In genomic region chr14:24121210-24121609, GRCh38 we compare ENCODE assay signal across 26 cellular contexts. TPM values are rescaled to one million over a fixed set of nuclear protein-coding genes. Genes with fewer than 3 reads are reported as not detected.
"Had no signal": no experiment of that assay in that cellular context is flagged by ENCODE, and none has a peak within 500 bp of the region (broad histone marks: within the 10 kb centered on the region; RNA-seq: fewer than 3 reads in every experiment).

No MANE protein-coding gene starts in this region.

- DNase-seq: heart right ventricle; islet precursor cell; left ventricle myocardium inferior; midbrain; mucosa of descending colon; naive thymus-derived CD4-positive, alpha-beta T cell; nephron progenitor cell; stimulated activated CD4-positive, alpha-beta T cell treated with anti-CD3 and anti-CD28 coated beads, Interleukin-4, amount 100 ng/mL, for 24 hours; stimulated activated naive CD8-positive, alpha-beta T cell treated with anti-CD3 and anti-CD28 coated beads, Interleukin-15, Interleukin-2, amounts not matched to agents 100 U/mL and 50 U/mL, for 24 hours; stomach; testis; thyroid gland; transverse colon; upper lobe of left lung had no signal

- ATAC-seq: heart right ventricle; mucosa of descending colon; naive thymus-derived CD4-positive, alpha-beta T cell; sciatic nerve; stimulated activated effector memory CD8-positive, alpha-beta T cell treated with anti-CD3 and anti-CD28 coated beads, Interleukin-12 subunit alpha, Interleukin-12 subunit beta, amount 100 ng/mL, for 72 hours; stimulated activated naive CD8-positive, alpha-beta T cell treated with anti-CD3 and anti-CD28 coated beads, Interleukin-15, Interleukin-2, amounts not matched to agents 100 U/mL and 50 U/mL, for 24 hours had no signal

- H3K27me3 ChIP-seq: heart right ventricle, hepatocyte, neural progenitor cell, neutrophil, ovary, right atrium auricular region, stomach, testis, thyroid gland, transverse colon, upper lobe of left lung, vagina had no signal

- H3K27ac Mint-ChIP-seq: nephron progenitor cell; neural progenitor cell; progenitor cell of endocrine pancreas; stimulated activated effector memory CD8-positive, alpha-beta T cell treated with anti-CD3 and anti-CD28 coated beads, Interleukin-12 subunit alpha, Interleukin-12 subunit beta, amount 100 ng/mL, for 72 hours had no signal

- H3K9me3 Mint-ChIP-seq: nephron progenitor cell; neural progenitor cell; stimulated activated effector memory CD8-positive, alpha-beta T cell treated with anti-CD3 and anti-CD28 coated beads, Interleukin-12 subunit alpha, Interleukin-12 subunit beta, amount 100 ng/mL, for 72 hours had no signal

- H3K36me3 ChIP-seq: neural progenitor cell had no signal

- H3K4me3 Mint-ChIP-seq: naive thymus-derived CD4-positive, alpha-beta T cell; nephron progenitor cell; neural progenitor cell; stimulated activated effector memory CD8-positive, alpha-beta T cell treated with anti-CD3 and anti-CD28 coated beads, Interleukin-12 subunit alpha, Interleukin-12 subunit beta, amount 100 ng/mL, for 72 hours had no signal

- H3K4me3 ChIP-seq: heart right ventricle, hepatocyte, left ventricle myocardium inferior, lung, mucosa of descending colon, neural progenitor cell, ovary, right atrium auricular region, skin epidermis, stomach, testis, thyroid gland, transverse colon, upper lobe of left lung, vagina had no signal

- H3K27me3 Mint-ChIP-seq: naive thymus-derived CD4-positive, alpha-beta T cell; progenitor cell of endocrine pancreas had no signal

RNA-seq across cellular contexts. Expression of gene FITM1, which starts 9.2 kb away (rescaled TPM):
- total RNA-seq: kidney epithelial cell, vagina had no signal
